8 cellular contexts compared by ENCODE assay signal in the genomic region with DNA sequence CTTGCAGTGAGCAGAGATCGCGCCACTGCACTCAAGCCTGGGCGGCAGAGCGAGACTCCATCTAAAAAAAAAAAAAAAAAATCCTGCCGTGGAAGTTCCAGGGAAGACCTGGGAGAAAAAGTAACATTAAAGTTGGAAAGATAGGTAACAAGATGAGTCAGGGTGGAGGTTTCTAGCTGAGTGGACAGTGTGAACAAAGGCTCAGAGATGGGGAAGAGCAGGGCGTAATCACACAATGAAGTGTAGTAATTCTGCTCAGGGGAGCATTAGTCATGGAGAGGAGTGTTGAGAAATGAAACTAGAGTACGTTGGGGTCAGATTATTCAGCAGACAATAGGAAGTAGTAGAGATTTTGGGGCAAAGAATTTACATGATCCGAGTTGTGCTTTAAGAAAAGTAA. TPM values are rescaled to one million over a fixed set of nuclear protein-coding genes. Genes with fewer than 3 reads are reported as not detected.
DNase-seq lines count a peak whose midpoint lies in the region; ATAC-seq and TF ChIP-seq lines count a peak whose summit lies in the region.

No MANE protein-coding gene starts in this region.

- peak; percentile 98 for ATAC-seq in GM21529 (IDR thresholded peaks at IDR 0.05; ENCODE audit: unreplicated experiment)

- H3K4me3 ChIP-seq in choroid plexus epithelial cell (ENCODE audit: low read depth, low read length) (no peak overlapping the region), H7 (ENCODE audit: insufficient read depth, low read depth, low read length) (no peak overlapping the region)

- TF ChIP-seq CTCF in choroid plexus epithelial cell (conservative IDR thresholded peaks at IDR 0.05; ENCODE audit: low read depth, low read length), result no peak

- DNase-seq in GM04504 (ENCODE audit: low read depth) (peak; percentile 12), HT-29 (ENCODE audit: low spot score) (peak; percentile 33), choroid plexus epithelial cell (ENCODE audit: low read depth) (peak; percentile 82), amygdala (lab: John Stamatoyannopoulos, UW) (no peak), pons (ENCODE audit: low spot score) (no peak), H7 (no peak), retina (no peak)

- H3K36me3 ChIP-seq in H7 (replicated peaks; ENCODE audit: control insufficient read depth, insufficient read depth, low read length), result no peaks in the 10 kb centered on the region

- no peaks in the 10 kb centered on the region for H3K27me3 ChIP-seq in H7 (ENCODE audit: control insufficient read depth, insufficient read depth, low read length)

RNA-seq across cellular contexts. Expression of gene WASL, which starts 21.6 kb away (rescaled TPM):
- 8.9 and 9.7 TPM in 2 replicates for total RNA-seq in HT-29 (2014; rRNA removed; shearing (Covaris generic))
- total RNA-seq in H7 (2014; rRNA removed; shearing (Covaris generic)), result 13.2 and 17.2 TPM in 2 replicates

Comparison
In these comparisons a context has a peak if more than half of its experiments do, and no peak if none do; other contexts are left out.
1. DNase-seq: peak in GM04504 (single experiment), HT-29 (single experiment) and choroid plexus epithelial cell (single experiment); none in amygdala (0 of 56), pons (single experiment), H7 (single experiment) and retina (single experiment).